8 cellular contexts compared by ENCODE assay signal in genomic region chr17:20308282-20308681, GRCh38.
DNase-seq lines count a peak whose midpoint lies in the region; ATAC-seq and TF ChIP-seq lines count a peak whose summit lies in the region.
"Not testable (repeated sequence)": the region's sequence is repeated elsewhere in the genome, so short reads cannot be mapped to it uniquely, and the experiment has no call there.

No MANE protein-coding gene starts in this region.

- not testable (repeated sequence) for H3K23ac ChIP-seq in IMR-90 (ENCODE audit: low read depth, low read length)

- not testable (repeated sequence) for H2BK20ac ChIP-seq in IMR-90 (ENCODE audit: low read depth, low read length)

- not testable (repeated sequence) for H2BK15ac ChIP-seq in IMR-90 (ENCODE audit: low read depth, low read length)

- H3K36me3 ChIP-seq in IMR-90 (ENCODE audit: control insufficient read depth, insufficient read depth, low read length) (peaks cover 11% of the 10 kb centered on the region), osteoblast (ENCODE audit: insufficient read depth, low read length) (peaks cover 14% of the 10 kb centered on the region)

- peak; percentile 35; the same call in 1 of the 2 replicates for ATAC-seq in IMR-90 (ENCODE audit: low read depth)

- not testable (repeated sequence) for H4K20me1 ChIP-seq in IMR-90 (ENCODE audit: insufficient read depth, low read length); osteoblast (ENCODE audit: insufficient read depth, low read length)

- H3K9ac ChIP-seq in IMR-90 (ENCODE audit: low read depth, low read length): not testable (repeated sequence)

- not testable (repeated sequence) for H3K79me1 ChIP-seq in IMR-90 (ENCODE audit: low read depth in 1 of 2, low read length in 2 of 2)

- not testable (repeated sequence) for H2AK5ac ChIP-seq in IMR-90 (ENCODE audit: low read depth, low read length)

- H3K4me3 ChIP-seq in AG10803 (ENCODE audit: low read length); IMR-90 (ENCODE audit: insufficient read depth, low read depth, low read length); choroid plexus epithelial cell (ENCODE audit: low read depth, low read length); fibroblast of pulmonary artery (replicated peaks; ENCODE audit: low read depth, low read length); osteoblast (ENCODE audit: insufficient read depth, low read length): not testable (repeated sequence)

- H2BK5ac ChIP-seq in IMR-90 (ENCODE audit: low read depth, low read length, poor library complexity, severe bottlenecking): peak overlapping the region; percentile 77

- peaks cover 16% of the 10 kb centered on the region for H3K9me3 ChIP-seq in IMR-90 (ENCODE audit: control insufficient read depth, insufficient read depth, low read length)
- H3K9me3 ChIP-seq in osteoblast (ENCODE audit: low read depth, low read length): not testable (repeated sequence)

- intact Hi-C loops in IMR-90 (cut with micrococcal nuclease): not testable (repeated sequence)

- TF ChIP-seq POLR2A in IMR-90 (IDR thresholded peaks at IDR 0.05; ENCODE audit: low read depth, low read length): not testable (repeated sequence)

- POLR2A ChIA-PET in IMR-90 (lab: Charles Lee; ENCODE audit: unreplicated experiment): not testable (repeated sequence)

- WGBS in IMR-90 (ENCODE audit: extremely low coverage in 2 of 2, insufficient read length in 1 of 2), 2 experiments: no CpG with 5 or more reads among the region's 1 CpG

- not testable (repeated sequence) for TF ChIP-seq CTCF in AG10803 (conservative IDR thresholded peaks at IDR 0.05; ENCODE audit: low read length); IMR-90 (conservative IDR thresholded peaks at IDR 0.05; ENCODE audit: low read depth, low read length); choroid plexus epithelial cell (conservative IDR thresholded peaks at IDR 0.05; ENCODE audit: low read depth, low read length); fibroblast of pulmonary artery (IDR thresholded peaks at IDR 0.05; ENCODE audit: low read length, missing control alignments); osteoblast (IDR thresholded peaks at IDR 0.05; ENCODE audit: extremely low read depth, low read depth, low read length)

- H2AFZ ChIP-seq in IMR-90 (replicated peaks; ENCODE audit: low read length, poor library complexity); osteoblast (ENCODE audit: low read length): not testable (repeated sequence)

- H3K27ac ChIP-seq in IMR-90 (ENCODE audit: insufficient read depth, low read length): not testable (repeated sequence)
- peak overlapping the region; percentile 34 for H3K27ac ChIP-seq in osteoblast (ENCODE audit: low read depth, low read length)

- H3K14ac ChIP-seq in IMR-90 (replicated peaks; ENCODE audit: low read depth, low read length): not testable (repeated sequence)

- DNase-seq in AG10803 (ENCODE audit: low read depth) (peak; percentile 66), GM03348 (ENCODE audit: low spot score) (peak; percentile 37), IMR-90 (peak; percentile 23), NCI-H226 (peak; percentile 15), amniotic epithelial cell (ENCODE audit: low read depth) (peak; percentile 80), choroid plexus epithelial cell (ENCODE audit: low read depth) (peak; percentile 62), fibroblast of pulmonary artery (ENCODE audit: low read depth) (peak; percentile 10)
- not testable (repeated sequence) for DNase-seq in osteoblast (ENCODE audit: insufficient read length, low spot score, missing footprints)

- not testable (repeated sequence) for H3K56ac ChIP-seq in IMR-90 (ENCODE audit: extremely low read depth, insufficient read depth, low read length)

- not testable (repeated sequence) for H4K5ac ChIP-seq in IMR-90 (ENCODE audit: low read depth, low read length)

- H2BK120ac ChIP-seq in IMR-90 (ENCODE audit: low read depth, low read length): not testable (repeated sequence)

- in situ Hi-C loops in IMR-90 (cut with MboI; ENCODE audit: low sequenced_read_pairs): not testable (repeated sequence)

- peak overlapping the region; percentile 91; the same call in 1 of the 2 replicates for H3K18ac ChIP-seq in IMR-90 (ENCODE audit: low read depth, low read length)

- BruUV-seq in IMR-90 (replicated peaks; lab: Mats Ljungman, UMichigan): not testable (repeated sequence)

- H3K4me1 ChIP-seq in IMR-90 (ENCODE audit: control insufficient read depth, insufficient read depth, low read length); osteoblast (ENCODE audit: insufficient read depth, low read length): not testable (repeated sequence)

- H3K27me3 ChIP-seq in IMR-90 (ENCODE audit: control insufficient read depth, insufficient read depth, low read length); osteoblast (ENCODE audit: insufficient read depth, low read length): not testable (repeated sequence)

- not testable (repeated sequence) for H2AK9ac ChIP-seq in IMR-90 (replicated peaks; ENCODE audit: low read depth, low read length, poor library complexity)

- not testable (repeated sequence) for H3K79me2 ChIP-seq in osteoblast (ENCODE audit: insufficient read depth, low read length)

- peak overlapping the region in 1 of 2 experiments; percentile 47; a peak in 1 of 4 replicates for H4K8ac ChIP-seq in IMR-90 (ENCODE audit: low read depth in 2 of 2, low read length in 2 of 2)

- CTCF ChIA-PET in IMR-90 (lab: Yijun Ruan, JAX): interaction anchor here (1.0 kb wide), 2 partner anchors 18 to 82 kb away, joined by 3 to 4 read pairs; no protein-coding TSS in a partner anchor

- H3K9me1 ChIP-seq in IMR-90 (ENCODE audit: insufficient read depth, low read length): not testable (repeated sequence)

- H3K4me2 ChIP-seq in IMR-90 (ENCODE audit: low read depth, low read length); osteoblast (ENCODE audit: insufficient read depth, low read length): not testable (repeated sequence)

- TF ChIP-seq RAD21 in IMR-90 (IDR thresholded peaks at IDR 0.05; ENCODE audit: low read length): not testable (repeated sequence)

- not testable (repeated sequence) for H4K91ac ChIP-seq in IMR-90 (ENCODE audit: insufficient read depth, low read depth, low read length)

- H3K4ac ChIP-seq in IMR-90 (ENCODE audit: low read depth, low read length): not testable (repeated sequence)

- dilution Hi-C loops in IMR-90 (cut with HindIII; ENCODE audit: low sequenced_read_pairs, unreplicated experiment): not testable (repeated sequence)

TF ChIP-seq in IMR-90, 13 proteins besides CTCF, POLR2A, EP300 and RAD21:
- TF ChIP-seq CEBPB (IDR thresholded peaks at IDR 0.05; ENCODE audit: low read depth, low read length): peak; percentile 87
TF ChIP-seq in IMR-90: peak in this region for 1; not testable (repeated sequence) for 12.
